8 cellular contexts compared by ENCODE assay signal in the genomic region with DNA sequence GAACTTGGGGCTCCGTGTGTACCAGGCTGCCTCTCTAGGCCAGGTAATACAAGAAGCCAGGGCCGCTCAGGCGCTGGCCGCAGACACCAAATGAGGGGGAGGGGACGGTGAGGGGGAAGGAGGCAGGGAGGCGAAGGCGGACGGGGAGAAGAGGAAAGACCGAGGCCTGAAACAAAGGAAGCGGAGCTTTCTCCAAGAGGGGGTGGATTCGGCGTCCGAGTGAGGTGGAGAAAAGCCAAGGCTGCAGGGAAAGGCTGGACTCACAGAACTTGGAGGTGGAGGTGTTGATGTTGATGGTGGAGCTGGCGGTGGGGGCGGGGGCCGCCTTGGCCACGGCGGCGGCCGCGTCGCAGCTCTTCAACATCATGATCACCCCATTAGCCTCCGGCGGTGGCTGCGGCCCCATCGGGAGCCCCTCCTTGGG. TPM values are rescaled to one million over a fixed set of nuclear protein-coding genes. Genes with fewer than 3 reads are reported as not detected.
DNase-seq lines count a peak whose midpoint lies in the region; ATAC-seq lines count a peak whose summit lies in the region.

No MANE protein-coding gene starts in this region.

- peak; percentile 45 for DNase-seq in COLO668 (lab: John Stamatoyannopoulos, UW; ENCODE audit: unreplicated experiment)
- peak; percentile 80 for DNase-seq in UCSD-AML1 (lab: John Stamatoyannopoulos, UW; ENCODE audit: unreplicated experiment)
- DNase-seq in cerebellum (ENCODE audit: low spot score), result peak; percentile 27
- peak; percentile 69 for DNase-seq in left lobe of liver (ENCODE audit: low spot score)
- DNase-seq in stimulated activated CD4-positive, alpha-beta T cell treated with anti-CD3 and anti-CD28 coated beads, Interleukin-4, amount 100 ng/mL, for 4 hours, result peak; percentile 7 to 25
- no peak for DNase-seq in GOT3 (lab: John Stamatoyannopoulos, UW)

- H3K9me3 ChIP-seq in HUES64 (ENCODE audit: insufficient read depth, low read depth, low read length), result no peaks in the 10 kb centered on the region

- peak overlapping the region; percentile 91 for H3K27ac ChIP-seq in HUES64 (ENCODE audit: low read depth, low read length)

- peak overlapping the region; percentile 91 for H3K9ac ChIP-seq in HUES64 (ENCODE audit: low read depth, low read length)

- H3K4me1 ChIP-seq in HUES64 (ENCODE audit: insufficient read depth, low read length), result peaks cover 8% of the 10 kb centered on the region

- H3K27me3 ChIP-seq in HUES64 (ENCODE audit: insufficient read depth, low read length), result peaks cover 14% of the 10 kb centered on the region; the same call in 1 of the 2 replicates

- peak; percentile 8 for ATAC-seq in GM21367 (IDR thresholded peaks at IDR 0.05; ENCODE audit: unreplicated experiment)
- ATAC-seq in left lobe of liver, result peak; percentile 45

- H3K4me3 ChIP-seq in HUES64 (ENCODE audit: low read length), result peak overlapping the region; percentile 98

- no peaks in the 10 kb centered on the region for H3K36me3 ChIP-seq in HUES64 (ENCODE audit: insufficient read depth, low read length)

- WGBS in HUES64, result 0% methylated on average over 23 of the region's 26 CpGs

RNA-seq across cellular contexts. Expression of gene CACUL1, which starts 0.6 kb away (rescaled TPM):
- polyA plus RNA-seq in HUES64 (2013, experiment 1 of 2), result 16.0 TPM
- polyA plus RNA-seq in HUES64 (2013, experiment 2 of 2), result 18.2 TPM
- 40.6 TPM for total RNA-seq in cerebellum
- 16.1 TPM for total RNA-seq in left lobe of liver
